17 cellular contexts compared by ENCODE assay signal in the genomic region with DNA sequence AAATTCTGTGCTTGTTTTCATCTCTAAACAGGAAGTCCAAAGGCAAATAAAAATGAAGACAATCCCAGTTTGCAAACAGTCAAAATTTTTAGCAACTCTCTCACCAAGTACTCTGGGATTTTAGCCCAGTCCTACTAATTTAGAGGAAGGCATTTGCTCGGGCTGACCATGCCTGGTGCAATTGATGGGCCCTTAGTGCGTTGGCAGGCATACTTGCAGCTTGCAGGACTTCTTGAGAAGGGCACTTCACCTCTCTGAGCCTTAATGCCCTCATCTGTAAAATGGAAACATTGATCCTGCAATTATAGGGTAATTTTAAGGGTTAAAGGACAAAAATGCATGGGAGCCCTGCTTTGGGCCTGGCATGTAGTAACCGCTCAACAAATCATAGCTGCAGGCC.
A peak's percentile ranks its signal among the peaks of the same experiment; 100 is the strongest.
DNase-seq lines count a peak whose midpoint lies in the region; ATAC-seq and TF ChIP-seq lines count a peak whose summit lies in the region.
"Had no signal": no experiment of that assay in that cellular context is flagged by ENCODE, and none has a peak within 500 bp of the region (broad histone marks: within the 10 kb centered on the region; RNA-seq: fewer than 3 reads in every experiment).

No MANE protein-coding gene starts in this region.

- DNase-seq in AG10803 (ENCODE audit: low read depth) (peak; percentile 21), HCT116 (ENCODE audit: low read depth, low spot score) (no peak), adipocyte (ENCODE audit: low read depth) (no peak), vagina (ENCODE audit: extremely low spot score in 2 of 2) (no peak), SHP77 (lab: John Stamatoyannopoulos, UW) (no peak)
- no peak for DNase-seq in stimulated activated CD8-positive, alpha-beta memory T cell treated with anti-CD3 and anti-CD28 coated beads, Interleukin-4, amount 100 ng/mL, for 48 hours
- DNase-seq: C1 segment of cervical spinal cord; CD8-positive, alpha-beta T cell; NCI-H1694; NCI-H2081; NCI-H2171; NCI-H345; NCI-H526; OCI-M1; SHP77 treated with DMSO at 0.1 percent for 48 hours had no signal

- intact Hi-C loops in HCT116 (cut with micrococcal nuclease) (no loop called here), vagina (cut with DNase I) (no loop called here)

- H3K9me2 ChIP-seq in HCT116 (ENCODE audit: insufficient read depth) = no peaks in the 10 kb centered on the region

- no peaks in the 10 kb centered on the region for H4K20me1 ChIP-seq in HCT116 (ENCODE audit: insufficient read depth)

- TF ChIP-seq CTCF in AG10803 (conservative IDR thresholded peaks at IDR 0.05; ENCODE audit: low read length) (no peak), HCT116 (IDR thresholded peaks at IDR 0.05 in 2 of 3, conservative IDR thresholded peaks at IDR 0.05 in 1 of 3; ENCODE audit: borderline replicate concordance in 1 of 3, insufficient read depth in 1 of 3, low read depth in 2 of 3, low read length in 2 of 3) (no peak), vagina (IDR thresholded peaks at IDR 0.05) (no peak)

- H3K27ac ChIP-seq in HCT116 (ENCODE audit: low read depth, low read length) = no peak overlapping the region
- H3K27ac ChIP-seq in skeletal muscle tissue (ENCODE audit: low read depth, low read length) = peak overlapping the region; percentile 32
- H3K27ac ChIP-seq in vagina = no peak overlapping the region
- H3K27ac ChIP-seq: SK-N-MC had no signal

- peak overlapping the region; percentile 64 for H2AFZ ChIP-seq in HCT116 (ENCODE audit: low read depth, low read length, poor library complexity, severe bottlenecking)

- POLR2A ChIA-PET in HCT116 (lab: Charles Lee) = no interaction called here

- CTCF ChIA-PET in HCT116 (lab: Charles Lee) = no interaction called here

- no TSS peak for BruUV-seq in HCT116 (replicated peaks; lab: Mats Ljungman, UMichigan)

- H3K79me2 ChIP-seq in HCT116 (ENCODE audit: insufficient read depth, low read length) = no peaks in the 10 kb centered on the region

- H3K4me1 ChIP-seq in HCT116 (ENCODE audit: control insufficient read depth in 1 of 2, insufficient read depth in 2 of 2, low read length in 2 of 2) (peaks cover 8 to 18% of the 10 kb centered on the region in 2 experiments), adipocyte (ENCODE audit: control insufficient read depth, insufficient read depth, low read length) (peaks cover 15% of the 10 kb centered on the region), skeletal muscle tissue (ENCODE audit: control insufficient read depth in 3 of 3, insufficient read depth in 3 of 3, low read length in 3 of 3) (peaks cover 3 to 7% (median 5%) of the 10 kb centered on the region in 3 donors), vagina (no peaks in the 10 kb centered on the region)

- TF ChIP-seq RAD21 in HCT116 (IDR thresholded peaks at IDR 0.05; ENCODE audit: low read depth) = no peak

- TF ChIP-seq POLR2A in HCT116 (IDR thresholded peaks at IDR 0.05; ENCODE audit: borderline replicate concordance, extremely low read depth, insufficient read depth, insufficient read length) = no peak
- TF ChIP-seq POLR2A in vagina (IDR thresholded peaks at IDR 0.05) = no peak

- peak overlapping the region; percentile 48; the same call in 1 of the 2 replicates for H3K4me2 ChIP-seq in HCT116 (ENCODE audit: low read length)

- no peak for ATAC-seq in HCT116
- ATAC-seq: CD8-positive, alpha-beta T cell had no signal

- H3K9me3 ChIP-seq in HCT116 (ENCODE audit: control insufficient read depth in 1 of 2, insufficient read depth in 1 of 2, low read depth in 1 of 2, low read length in 2 of 2) (no peaks in the 10 kb centered on the region), adipocyte (ENCODE audit: control insufficient read depth, low read length) (no peaks in the 10 kb centered on the region), skeletal muscle tissue (ENCODE audit: control insufficient read depth in 3 of 3, low read length in 3 of 3) (no peaks in the 10 kb centered on the region), vagina (no peaks in the 10 kb centered on the region)

- RAD21 ChIA-PET in HCT116 (lab: Charles Lee; ENCODE audit: low non-redundant PET in 1 of 2, low total read pairs in 2 of 2, uncharacterized antibody in 2 of 2, unreplicated experiment in 2 of 2) = no interaction called here

- H3K4me3 ChIP-seq in AG10803 (ENCODE audit: low read length) = no peak overlapping the region
- no peak overlapping the region for H3K4me3 ChIP-seq in HCT116 (replicated peaks in 1 of 2; ENCODE audit: low read depth in 1 of 2, low read length in 2 of 2)
- H3K4me3 ChIP-seq in adipocyte (ENCODE audit: low read length) = no peak overlapping the region
- no peak overlapping the region for H3K4me3 ChIP-seq in skeletal muscle tissue (ENCODE audit: low read length in 3 of 3)
- H3K4me3 ChIP-seq in vagina = no peak overlapping the region
- H3K4me3 ChIP-seq: SK-N-MC had no signal

- H3K9ac ChIP-seq in HCT116 (ENCODE audit: low read length) (no peak overlapping the region), adipocyte (ENCODE audit: low read length) (peak overlapping the region; percentile 35), skeletal muscle tissue (ENCODE audit: low read depth in 1 of 3, low read length in 3 of 3) (no peak overlapping the region)

- no peaks in the 10 kb centered on the region for H3K27me3 ChIP-seq in HCT116 (ENCODE audit: insufficient read depth, low read length)
- H3K27me3 ChIP-seq in adipocyte (replicated peaks; ENCODE audit: control insufficient read depth, insufficient read depth, low read length) = no peaks in the 10 kb centered on the region
- H3K27me3 ChIP-seq in skeletal muscle tissue (ENCODE audit: control insufficient read depth in 3 of 3, insufficient read depth in 3 of 3, low read length in 3 of 3) = no peaks in the 10 kb centered on the region
- H3K27me3 ChIP-seq in vagina = no peaks in the 10 kb centered on the region

- H3K36me3 ChIP-seq in HCT116 (ENCODE audit: control insufficient read depth in 1 of 2, insufficient read depth in 2 of 2, low read length in 2 of 2) (no peaks in the 10 kb centered on the region), adipocyte (ENCODE audit: control insufficient read depth, insufficient read depth, low read length, severe bottlenecking) (no peaks in the 10 kb centered on the region), skeletal muscle tissue (ENCODE audit: control insufficient read depth in 3 of 3, insufficient read depth in 3 of 3, low read length in 3 of 3) (no peaks in the 10 kb centered on the region), vagina (no peaks in the 10 kb centered on the region)

TF ChIP-seq in HCT116, 20 proteins besides CTCF, POLR2A, EP300 and RAD21 (continues in another document):
- TF ChIP-seq EZH2 (IDR thresholded peaks at IDR 0.05) (no peak), ZNF274 (IDR thresholded peaks at IDR 0.05; ENCODE audit: low read depth, low read length) (no peak), CEBPB (IDR thresholded peaks at IDR 0.05; ENCODE audit: low read depth) (no peak), YY1 (IDR thresholded peaks at IDR 0.05; ENCODE audit: extremely low read depth, insufficient replicate concordance, low read depth, low read length) (no peak), POLR2AphosphoS5 (IDR thresholded peaks at IDR 0.05; ENCODE audit: low read depth, low read length) (no peak), TCF7L2 (IDR thresholded peaks at IDR 0.05; ENCODE audit: borderline replicate concordance, extremely low read depth, insufficient read depth, insufficient read length) (no peak), CBX3 (IDR thresholded peaks at IDR 0.05; ENCODE audit: low read depth) (no peak), EGR1 (IDR thresholded peaks at IDR 0.05; ENCODE audit: low read depth) (no peak), SP1 (IDR thresholded peaks at IDR 0.05; ENCODE audit: low read depth) (no peak), JUND (IDR thresholded peaks at IDR 0.05) (no peak), ZFX (IDR thresholded peaks at IDR 0.05) (no peak), SRF (IDR thresholded peaks at IDR 0.05; ENCODE audit: low read depth) (no peak), SIN3A (IDR thresholded peaks at IDR 0.05; ENCODE audit: low read depth) (no peak), ELF1 (IDR thresholded peaks at IDR 0.05; ENCODE audit: borderline replicate concordance, low read depth) (no peak), EZH2phosphoT487 (IDR thresholded peaks at IDR 0.05; ENCODE audit: borderline replicate concordance) (no peak)
- TF ChIP-seq, protein P1, sequence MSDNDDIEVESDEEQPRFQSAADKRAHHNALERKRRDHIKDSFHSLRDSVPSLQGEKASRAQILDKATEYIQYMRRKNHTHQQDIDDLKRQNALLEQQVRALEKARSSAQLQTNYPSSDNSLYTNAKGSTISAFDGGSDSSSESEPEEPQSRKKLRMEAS (IDR thresholded peaks at IDR 0.05) = no peak
- TF ChIP-seq, protein P2, sequence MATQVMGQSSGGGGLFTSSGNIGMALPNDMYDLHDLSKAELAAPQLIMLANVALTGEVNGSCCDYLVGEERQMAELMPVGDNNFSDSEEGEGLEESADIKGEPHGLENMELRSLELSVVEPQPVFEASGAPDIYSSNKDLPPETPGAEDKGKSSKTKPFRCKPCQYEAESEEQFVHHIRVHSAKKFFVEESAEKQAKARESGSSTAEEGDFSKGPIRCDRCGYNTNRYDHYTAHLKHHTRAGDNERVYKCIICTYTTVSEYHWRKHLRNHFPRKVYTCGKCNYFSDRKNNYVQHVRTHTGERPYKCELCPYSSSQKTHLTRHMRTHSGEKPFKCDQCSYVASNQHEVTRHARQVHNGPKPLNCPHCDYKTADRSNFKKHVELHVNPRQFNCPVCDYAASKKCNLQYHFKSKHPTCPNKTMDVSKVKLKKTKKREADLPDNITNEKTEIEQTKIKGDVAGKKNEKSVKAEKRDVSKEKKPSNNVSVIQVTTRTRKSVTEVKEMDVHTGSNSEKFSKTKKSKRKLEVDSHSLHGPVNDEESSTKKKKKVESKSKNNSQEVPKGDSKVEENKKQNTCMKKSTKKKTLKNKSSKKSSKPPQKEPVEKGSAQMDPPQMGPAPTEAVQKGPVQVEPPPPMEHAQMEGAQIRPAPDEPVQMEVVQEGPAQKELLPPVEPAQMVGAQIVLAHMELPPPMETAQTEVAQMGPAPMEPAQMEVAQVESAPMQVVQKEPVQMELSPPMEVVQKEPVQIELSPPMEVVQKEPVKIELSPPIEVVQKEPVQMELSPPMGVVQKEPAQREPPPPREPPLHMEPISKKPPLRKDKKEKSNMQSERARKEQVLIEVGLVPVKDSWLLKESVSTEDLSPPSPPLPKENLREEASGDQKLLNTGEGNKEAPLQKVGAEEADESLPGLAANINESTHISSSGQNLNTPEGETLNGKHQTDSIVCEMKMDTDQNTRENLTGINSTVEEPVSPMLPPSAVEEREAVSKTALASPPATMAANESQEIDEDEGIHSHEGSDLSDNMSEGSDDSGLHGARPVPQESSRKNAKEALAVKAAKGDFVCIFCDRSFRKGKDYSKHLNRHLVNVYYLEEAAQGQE (IDR thresholded peaks at IDR 0.05; ENCODE audit: low read depth) = no peak
- TF ChIP-seq, protein P3, sequence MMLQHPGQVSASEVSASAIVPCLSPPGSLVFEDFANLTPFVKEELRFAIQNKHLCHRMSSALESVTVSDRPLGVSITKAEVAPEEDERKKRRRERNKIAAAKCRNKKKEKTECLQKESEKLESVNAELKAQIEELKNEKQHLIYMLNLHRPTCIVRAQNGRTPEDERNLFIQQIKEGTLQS (IDR thresholded peaks at IDR 0.05) = no peak
